Comparison of ENCODE assay signal across 17 cellular contexts in the genomic region with DNA sequence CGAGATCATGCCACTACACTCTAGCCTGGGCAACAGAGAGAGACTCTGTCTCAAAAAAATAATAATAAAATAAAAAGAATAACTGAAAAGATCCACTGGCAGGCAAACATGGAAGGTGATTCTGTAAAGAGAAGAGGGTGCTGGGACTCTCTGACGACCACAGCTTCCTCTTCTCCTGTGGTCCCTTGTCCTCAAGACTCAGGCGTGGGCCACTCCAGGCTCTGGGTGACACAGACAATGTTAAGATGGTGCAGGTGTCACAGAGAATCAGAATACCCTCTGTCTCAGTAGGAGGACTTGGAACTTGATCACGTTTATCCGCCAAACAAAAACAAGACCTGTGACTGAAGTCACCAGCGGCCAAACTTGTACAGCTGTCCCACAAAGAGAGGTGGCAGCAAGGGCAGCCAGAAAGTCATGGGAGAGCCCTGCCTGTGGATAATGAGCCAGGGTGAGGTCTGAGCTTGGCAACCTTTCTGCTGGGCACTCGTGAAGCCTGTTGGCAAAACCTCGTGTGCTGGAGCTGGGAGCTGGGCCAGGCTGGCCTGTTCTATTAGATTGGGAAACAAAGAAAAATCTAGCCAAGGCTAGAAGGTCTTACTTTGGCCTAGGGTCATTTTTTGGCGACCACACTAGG.
A peak's percentile ranks its signal among the peaks of the same experiment; 100 is the strongest.
DNase-seq lines count a peak whose midpoint lies in the region; ATAC-seq and TF ChIP-seq lines count a peak whose summit lies in the region.
"Had no signal": no experiment of that assay in that cellular context is flagged by ENCODE, and none has a peak within 500 bp of the region (broad histone marks: within the 10 kb centered on the region; RNA-seq: fewer than 3 reads in every experiment).

No MANE protein-coding gene starts in this region.

- H3K27me3 Mint-ChIP-seq in GM23338 (ENCODE audit: insufficient read depth, low read depth, poor library complexity): peaks cover 2% of the 10 kb centered on the region
- H3K27me3 Mint-ChIP-seq in natural killer cell treated with Interleukin-12 subunit alpha and Interleukin-12 subunit beta and Interleukin-15 and Interleukin-18, amount 100 ng/mL, for 72 hours: peaks cover 3% of the 10 kb centered on the region in 2 donors

- no peaks in the 10 kb centered on the region for H3K9me3 ChIP-seq in ascending aorta
- H3K9me3 ChIP-seq: colonic mucosa had no signal

- DNase-seq in GM23338 (ENCODE audit: low spot score) (no peak), ascending aorta (ENCODE audit: low spot score in 2 of 2) (peak; percentile 64 to 83), hypothalamus (lab: John Stamatoyannopoulos, UW) (peak in 41 of 51 donors; percentile 5 to 81 (median 53)), putamen (ENCODE audit: low spot score) (peak; percentile 53), H7 (no peak), NCI-H128 (lab: John Stamatoyannopoulos, UW; ENCODE audit: unreplicated experiment) (no peak)
- DNase-seq in natural killer cell treated with Interleukin-12 subunit alpha and Interleukin-12 subunit beta and Interleukin-15 and Interleukin-18, amount 100 ng/mL, for 72 hours (ENCODE audit: low spot score): no peak
- DNase-seq: activated CD8-positive, alpha-beta memory T cell treated with anti-CD3 and anti-CD28 coated beads, Interleukin-2, amount 10 ng/mL, durations not matched to agents 7 days and 5 days; colonic mucosa; DMS79 treated with DMSO at 0.1 percent for 48 hours; NCI-H1048; NCI-H510A treated with DMSO at 0.1 percent for 48 hours; RPMI8226; T1000 had no signal

- ATAC-seq in GM23338 (no peak), GM18498 (IDR thresholded peaks at IDR 0.05; ENCODE audit: unreplicated experiment) (no peak)
- no peak for ATAC-seq in natural killer cell treated with Interleukin-12 subunit alpha and Interleukin-12 subunit beta and Interleukin-15 and Interleukin-18, amount 100 ng/mL, for 72 hours
- ATAC-seq: activated CD8-positive, alpha-beta memory T cell treated with anti-CD3 and anti-CD28 coated beads, Interleukin-2, amount 10 ng/mL, durations not matched to agents 7 days and 5 days; activated naive CD4-positive, alpha-beta T cell treated with anti-CD3 and anti-CD28 coated beads, Interleukin-2, amount 50 U/mL, for 72 hours; GM12878 had no signal

- intact Hi-C loops in ascending aorta (cut with DNase I): loop anchor here (5.0 kb wide), 1 partner anchor 76 kb away; a partner anchor contains a TSS

- no peak overlapping the region for H3K27ac Mint-ChIP-seq in GM23338
- no peak overlapping the region for H3K27ac Mint-ChIP-seq in natural killer cell treated with Interleukin-12 subunit alpha and Interleukin-12 subunit beta and Interleukin-15 and Interleukin-18, amount 100 ng/mL, for 72 hours
- H3K27ac Mint-ChIP-seq: activated CD8-positive, alpha-beta memory T cell treated with anti-CD3 and anti-CD28 coated beads, Interleukin-2, amount 10 ng/mL, durations not matched to agents 7 days and 5 days; activated naive CD4-positive, alpha-beta T cell treated with anti-CD3 and anti-CD28 coated beads, Interleukin-2, amount 50 U/mL, for 72 hours had no signal

- no peaks in the 10 kb centered on the region for H4K20me1 ChIP-seq in GM23338 (replicated peaks; ENCODE audit: insufficient read depth)

- no peaks in the 10 kb centered on the region for H3K79me2 ChIP-seq in GM23338 (replicated peaks; ENCODE audit: insufficient read depth)

- no peaks in the 10 kb centered on the region for H3K4me1 ChIP-seq in GM23338 (ENCODE audit: insufficient read depth)
- H3K4me1 ChIP-seq in ascending aorta: peaks cover 5 to 10% of the 10 kb centered on the region in 2 donors
- H3K4me1 ChIP-seq: colonic mucosa had no signal

- peaks cover 6% of the 10 kb centered on the region; the same call in 1 of the 2 replicates for H3K9me2 ChIP-seq in GM23338 (ENCODE audit: insufficient read depth)

- H3K36me3 Mint-ChIP-seq in GM23338 (ENCODE audit: low read depth): no peaks in the 10 kb centered on the region; the same call in 2 of the 3 replicates
- no peaks in the 10 kb centered on the region for H3K36me3 Mint-ChIP-seq in natural killer cell treated with Interleukin-12 subunit alpha and Interleukin-12 subunit beta and Interleukin-15 and Interleukin-18, amount 100 ng/mL, for 72 hours
- H3K36me3 Mint-ChIP-seq: activated CD8-positive, alpha-beta memory T cell treated with anti-CD3 and anti-CD28 coated beads, Interleukin-2, amount 10 ng/mL, durations not matched to agents 7 days and 5 days had no signal

- 0 out of 2 replicates have a peak overlapping the region, but pooled peaks have one; percentile 5 for H2AFZ ChIP-seq in GM23338

- H3K4me3 ChIP-seq in GM23338 (no peak overlapping the region), ascending aorta (no peak overlapping the region), H7 (ENCODE audit: insufficient read depth, low read depth, low read length) (no peak overlapping the region)
- H3K4me3 ChIP-seq: colonic mucosa, GM12878 had no signal

- H3K9me3 Mint-ChIP-seq in GM23338: peaks cover 6% of the 10 kb centered on the region; the same call in 2 of the 3 replicates
- no peaks in the 10 kb centered on the region for H3K9me3 Mint-ChIP-seq in natural killer cell treated with Interleukin-12 subunit alpha and Interleukin-12 subunit beta and Interleukin-15 and Interleukin-18, amount 100 ng/mL, for 72 hours
- H3K9me3 Mint-ChIP-seq: activated naive CD4-positive, alpha-beta T cell treated with anti-CD3 and anti-CD28 coated beads, Interleukin-2, amount 50 U/mL, for 72 hours had no signal

- H3K36me3 ChIP-seq in GM23338 (ENCODE audit: insufficient read depth): no peaks in the 10 kb centered on the region
- H3K36me3 ChIP-seq in ascending aorta: no peaks in the 10 kb centered on the region
- no peaks in the 10 kb centered on the region for H3K36me3 ChIP-seq in H7 (replicated peaks; ENCODE audit: control insufficient read depth, insufficient read depth, low read length)
- H3K36me3 ChIP-seq: colonic mucosa had no signal

- H3K27ac ChIP-seq in GM23338 (ENCODE audit: low read depth) (no peak overlapping the region), ascending aorta (peak overlapping the region; percentile 71 to 85)
- H3K27ac ChIP-seq: colonic mucosa had no signal

- H3K4me3 Mint-ChIP-seq in GM23338: no peak overlapping the region
- no peak overlapping the region for H3K4me3 Mint-ChIP-seq in natural killer cell treated with Interleukin-12 subunit alpha and Interleukin-12 subunit beta and Interleukin-15 and Interleukin-18, amount 100 ng/mL, for 72 hours
- H3K4me3 Mint-ChIP-seq: activated CD8-positive, alpha-beta memory T cell treated with anti-CD3 and anti-CD28 coated beads, Interleukin-2, amount 10 ng/mL, durations not matched to agents 7 days and 5 days had no signal

- no peaks in the 10 kb centered on the region for H3F3A ChIP-seq in GM23338 (replicated peaks; ENCODE audit: low read depth)

- H3K4me2 ChIP-seq in GM23338: no peak overlapping the region

- no peaks in the 10 kb centered on the region for H3K4me1 Mint-ChIP-seq in GM23338
- no peaks in the 10 kb centered on the region for H3K4me1 Mint-ChIP-seq in natural killer cell treated with Interleukin-12 subunit alpha and Interleukin-12 subunit beta and Interleukin-15 and Interleukin-18, amount 100 ng/mL, for 72 hours (ENCODE audit: low read depth in 2 of 2)
- H3K4me1 Mint-ChIP-seq: activated CD8-positive, alpha-beta memory T cell treated with anti-CD3 and anti-CD28 coated beads, Interleukin-2, amount 10 ng/mL, durations not matched to agents 7 days and 5 days had no signal

- TF ChIP-seq CTCF in GM23338 (conservative IDR thresholded peaks at IDR 0.05; ENCODE audit: low read depth in 2 of 2) (no peak), ascending aorta (IDR thresholded peaks at IDR 0.05) (peak in 1 of 3 experiments; percentile 44)

- H3K27me3 ChIP-seq in GM23338 (ENCODE audit: insufficient read depth) (no peaks in the 10 kb centered on the region), ascending aorta (no peaks in the 10 kb centered on the region), H7 (ENCODE audit: control insufficient read depth, insufficient read depth, low read length) (no peaks in the 10 kb centered on the region; the same call in 1 of the 2 replicates)
- H3K27me3 ChIP-seq: colonic mucosa had no signal

TF ChIP-seq in GM23338, 12 proteins besides CTCF, POLR2A, EP300 and RAD21 (continues in another document):
- TF ChIP-seq POLR2AphosphoS5 (IDR thresholded peaks at IDR 0.05; ENCODE audit: low read depth): no peak
- no peak for TF ChIP-seq ZNF331 (CRISPR knock-in tag; IDR thresholded peaks at IDR 0.05; ENCODE audit: low read depth)
- TF ChIP-seq, protein P1, sequence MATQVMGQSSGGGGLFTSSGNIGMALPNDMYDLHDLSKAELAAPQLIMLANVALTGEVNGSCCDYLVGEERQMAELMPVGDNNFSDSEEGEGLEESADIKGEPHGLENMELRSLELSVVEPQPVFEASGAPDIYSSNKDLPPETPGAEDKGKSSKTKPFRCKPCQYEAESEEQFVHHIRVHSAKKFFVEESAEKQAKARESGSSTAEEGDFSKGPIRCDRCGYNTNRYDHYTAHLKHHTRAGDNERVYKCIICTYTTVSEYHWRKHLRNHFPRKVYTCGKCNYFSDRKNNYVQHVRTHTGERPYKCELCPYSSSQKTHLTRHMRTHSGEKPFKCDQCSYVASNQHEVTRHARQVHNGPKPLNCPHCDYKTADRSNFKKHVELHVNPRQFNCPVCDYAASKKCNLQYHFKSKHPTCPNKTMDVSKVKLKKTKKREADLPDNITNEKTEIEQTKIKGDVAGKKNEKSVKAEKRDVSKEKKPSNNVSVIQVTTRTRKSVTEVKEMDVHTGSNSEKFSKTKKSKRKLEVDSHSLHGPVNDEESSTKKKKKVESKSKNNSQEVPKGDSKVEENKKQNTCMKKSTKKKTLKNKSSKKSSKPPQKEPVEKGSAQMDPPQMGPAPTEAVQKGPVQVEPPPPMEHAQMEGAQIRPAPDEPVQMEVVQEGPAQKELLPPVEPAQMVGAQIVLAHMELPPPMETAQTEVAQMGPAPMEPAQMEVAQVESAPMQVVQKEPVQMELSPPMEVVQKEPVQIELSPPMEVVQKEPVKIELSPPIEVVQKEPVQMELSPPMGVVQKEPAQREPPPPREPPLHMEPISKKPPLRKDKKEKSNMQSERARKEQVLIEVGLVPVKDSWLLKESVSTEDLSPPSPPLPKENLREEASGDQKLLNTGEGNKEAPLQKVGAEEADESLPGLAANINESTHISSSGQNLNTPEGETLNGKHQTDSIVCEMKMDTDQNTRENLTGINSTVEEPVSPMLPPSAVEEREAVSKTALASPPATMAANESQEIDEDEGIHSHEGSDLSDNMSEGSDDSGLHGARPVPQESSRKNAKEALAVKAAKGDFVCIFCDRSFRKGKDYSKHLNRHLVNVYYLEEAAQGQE (IDR thresholded peaks at IDR 0.05; ENCODE audit: unreplicated experiment): no peak

Comparison
In these comparisons a context has a peak if more than half of its experiments do, and no peak if none do; other contexts are left out.
1. DNase-seq: peak in ascending aorta (2 of 2), hypothalamus (41 of 51) and putamen (single experiment); none in GM23338 (single experiment), H7 (single experiment), natural killer cell treated with Interleukin-12 subunit alpha and Interleukin-12 subunit beta and Interleukin-15 and Interleukin-18, amount 100 ng/mL, for 72 hours (single experiment) and NCI-H128 (single experiment).